In the genomic region with DNA sequence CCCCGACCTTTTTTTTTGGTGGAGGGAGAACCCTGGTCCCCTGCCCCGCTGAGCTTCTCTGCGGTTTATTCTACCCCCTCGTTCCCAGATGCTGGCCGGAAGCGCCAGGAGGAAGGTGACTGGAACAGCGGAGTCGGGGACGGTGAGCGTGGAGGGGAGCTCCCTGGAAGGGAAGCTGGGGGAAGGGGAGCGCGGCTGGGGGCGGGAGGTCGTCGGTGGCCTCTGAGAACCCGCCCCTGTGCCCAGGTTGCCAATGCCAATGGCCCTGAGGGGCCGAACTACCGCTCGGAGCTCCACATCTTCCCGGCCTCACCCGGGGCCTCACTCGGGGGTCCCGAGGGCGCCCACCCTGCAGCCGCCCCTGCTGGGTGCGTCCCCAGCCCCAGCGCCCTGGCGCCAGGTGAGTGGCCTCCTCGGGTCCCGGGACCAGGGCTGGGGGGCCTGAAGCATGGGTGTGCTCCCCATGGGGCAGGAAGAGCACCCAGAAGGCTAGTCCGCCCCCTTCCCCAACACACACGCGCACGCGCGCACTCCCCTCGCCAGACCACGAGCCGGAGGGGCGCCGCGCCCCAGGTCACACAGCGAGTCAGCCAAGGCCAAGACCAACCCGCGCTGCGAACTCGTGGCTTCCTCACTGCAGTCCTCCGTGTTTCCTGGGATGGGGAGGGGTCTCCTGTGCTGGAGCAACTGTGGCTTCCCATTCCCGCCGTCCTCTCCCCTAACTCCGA, we compare ENCODE assay signal across 1 cellular context.
TF ChIP-seq lines count a peak whose summit lies in the region.

No MANE protein-coding gene starts in this region.

TF ChIP-seq in SK-N-SH treated with all-trans-retinoic acid at 6 μM for 48 hours, 23 proteins besides CTCF, POLR2A, EP300 and RAD21 (continued from another document):
- TF ChIP-seq, protein P1, sequence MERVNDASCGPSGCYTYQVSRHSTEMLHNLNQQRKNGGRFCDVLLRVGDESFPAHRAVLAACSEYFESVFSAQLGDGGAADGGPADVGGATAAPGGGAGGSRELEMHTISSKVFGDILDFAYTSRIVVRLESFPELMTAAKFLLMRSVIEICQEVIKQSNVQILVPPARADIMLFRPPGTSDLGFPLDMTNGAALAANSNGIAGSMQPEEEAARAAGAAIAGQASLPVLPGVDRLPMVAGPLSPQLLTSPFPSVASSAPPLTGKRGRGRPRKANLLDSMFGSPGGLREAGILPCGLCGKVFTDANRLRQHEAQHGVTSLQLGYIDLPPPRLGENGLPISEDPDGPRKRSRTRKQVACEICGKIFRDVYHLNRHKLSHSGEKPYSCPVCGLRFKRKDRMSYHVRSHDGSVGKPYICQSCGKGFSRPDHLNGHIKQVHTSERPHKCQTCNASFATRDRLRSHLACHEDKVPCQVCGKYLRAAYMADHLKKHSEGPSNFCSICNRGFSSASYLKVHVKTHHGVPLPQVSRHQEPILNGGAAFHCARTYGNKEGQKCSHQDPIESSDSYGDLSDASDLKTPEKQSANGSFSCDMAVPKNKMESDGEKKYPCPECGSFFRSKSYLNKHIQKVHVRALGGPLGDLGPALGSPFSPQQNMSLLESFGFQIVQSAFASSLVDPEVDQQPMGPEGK (CRISPR knock-in tag; IDR thresholded peaks at IDR 0.05; ENCODE audit: borderline replicate concordance): no peak
- TF ChIP-seq PPARA (CRISPR knock-in tag; IDR thresholded peaks at IDR 0.05; ENCODE audit: borderline replicate concordance) (no peak), ZNF70 (CRISPR knock-in tag; IDR thresholded peaks at IDR 0.05) (no peak), ZNF565 (CRISPR knock-in tag; conservative IDR thresholded peaks at IDR 0.05; ENCODE audit: low read depth) (no peak)
